Comparison of ENCODE assay signal across 8 cellular contexts in genomic region chr13:77919351-77920294, GRCh38. TPM values are rescaled to one million over a fixed set of nuclear protein-coding genes. Genes with fewer than 3 reads are reported as not detected.
DNase-seq lines count a peak whose midpoint lies in the region; ATAC-seq, FAIRE-seq and TF ChIP-seq lines count a peak whose summit lies in the region.

No MANE protein-coding gene starts in this region.

- H3K36me3 Mint-ChIP-seq in T-cell, result no peaks in the 10 kb centered on the region

- H3K4me1 ChIP-seq in pancreas, result peaks cover 0 to 3% (median 0%) of the 10 kb centered on the region in 3 donors
- no peaks in the 10 kb centered on the region for H3K4me1 ChIP-seq in HAP-1

- H3K9me3 ChIP-seq in pancreas (no peaks in the 10 kb centered on the region), HAP-1 (no peaks in the 10 kb centered on the region)

- in situ Hi-C loops in HAP-1 (cut with MboI; ENCODE audit: low sequenced_read_pairs), result no loop called here

- intact Hi-C loops in head of caudate nucleus (cut with DNase I) (no loop called here), pancreas (cut with DNase I) (no loop called here)

- 5 to 6% methylated on average over 35 of the region's 35 CpGs for WGBS in pancreas, 2 donors

- ATAC-seq in GM21723 (IDR thresholded peaks at IDR 0.05; ENCODE audit: unreplicated experiment) (peak; percentile 38), pancreas (peak in 3 of 4 donors; percentile 69 to 75 (median 74)), T-cell (replicated peaks in 1 of 4) (no peak)

- H3K9me3 Mint-ChIP-seq in T-cell, result no peaks in the 10 kb centered on the region

- peaks cover 10 to 36% of the 10 kb centered on the region in 2 donors for H3K27me3 Mint-ChIP-seq in T-cell

- H3K4me3 Mint-ChIP-seq in T-cell, result no peak overlapping the region

- FAIRE-seq in pancreas (lab: Jason Lieb, UNC), result no peak

- CTCF ChIA-PET in T-cell (lab: Charles Lee), result interaction anchor here in 1 of 2 donors (0.5 kb wide), 1 partner anchor 326 kb away, joined by 8 read pairs; no protein-coding TSS in a partner anchor

- no peak for TF ChIP-seq CTCF in pancreas (IDR thresholded peaks at IDR 0.05)

- no peaks in the 10 kb centered on the region for H3K36me3 ChIP-seq in pancreas
- no peaks in the 10 kb centered on the region for H3K36me3 ChIP-seq in HAP-1 (replicated peaks)

- peaks cover 0 to 10% (median 0%) of the 10 kb centered on the region in 4 donors for H3K27me3 ChIP-seq in pancreas
- no peaks in the 10 kb centered on the region for H3K27me3 ChIP-seq in HAP-1 (ENCODE audit: low read depth)

- DNase-seq in SK-N-DZ (ENCODE audit: low spot score), result peak; percentile 64
- peak; percentile 5 to 67 (median 35) for DNase-seq in head of caudate nucleus
- DNase-seq in pancreas, result peak in 5 of 6 donors; percentile 15 to 58 (median 26)
- DNase-seq in RKO (ENCODE audit: low spot score), result no peak
- no peak for DNase-seq in T-cell
- no peak for DNase-seq in activated effector memory CD4-positive, alpha-beta T cell treated with Interleukin-2 at 50 U/mL for 16 hours
- DNase-seq in HAP-1 (ENCODE audit: low spot score in 2 of 2), result no peak

- H3K4me1 Mint-ChIP-seq in T-cell, result no peaks in the 10 kb centered on the region

- POLR2A ChIA-PET in T-cell (lab: Charles Lee), result interaction anchor here in 1 of 2 donors (0.6 kb wide), 1 partner anchor 162 kb away, joined by 3 read pairs; no protein-coding TSS in a partner anchor

- peak overlapping the region; percentile 18 to 51 (median 32) for H3K4me3 ChIP-seq in pancreas
- H3K4me3 ChIP-seq in HAP-1, result no peak overlapping the region

- H3K27ac ChIP-seq in pancreas, result no peak overlapping the region

- H3K27ac Mint-ChIP-seq in T-cell, result no peak overlapping the region

RNA-seq across cellular contexts. Expression of gene EDNRB, which starts 1.0 kb away (rescaled TPM):
- polyA plus RNA-seq in SK-N-DZ (2014; cell fraction: cytosol; rRNA removed), result 5.7 and 7.0 TPM in 2 replicates
- 3.4 and 5.3 TPM in 2 replicates for polyA plus RNA-seq in SK-N-DZ (2014; cell fraction: nucleus; rRNA removed)
- total RNA-seq in pancreas, result 10 to 100 TPM in 1 of 6 donors, 1 to 10 TPM in 5; 2.0 to 12.2 (median 6.0) TPM
- 1 to 10 TPM; 2.0 to 6.4 TPM for polyA plus RNA-seq in pancreas
- under 1 TPM in 3 of 5 donors, not detected in 2; 0.33 to 0.51 (median 0.35) TPM for total RNA-seq in T-cell

Comparison
In these comparisons a context has a peak if more than half of its experiments do, and no peak if none do; other contexts are left out.
1. ATAC-seq: peak in GM21723 (single experiment) and pancreas (3 of 4); none in T-cell (0 of 4).
2. DNase-seq: peak in SK-N-DZ (single experiment), head of caudate nucleus (42 of 42) and pancreas (5 of 6); none in RKO (single experiment), T-cell (0 of 34), activated effector memory CD4-positive, alpha-beta T cell treated with Interleukin-2 at 50 U/mL for 16 hours (single experiment) and HAP-1 (0 of 2).